In genomic region chr3:197381371-197381770, GRCh38 we compare ENCODE assay signal across 16 cellular contexts.
DNase-seq lines count a peak whose midpoint lies in the region; ATAC-seq, FAIRE-seq and TF ChIP-seq lines count a peak whose summit lies in the region.
"Had no signal": no experiment of that assay in that cellular context is flagged by ENCODE, and none has a peak within 500 bp of the region (broad histone marks: within the 10 kb centered on the region; RNA-seq: fewer than 3 reads in every experiment).

No MANE protein-coding gene starts in this region.

- no TSS peak for BruUV-seq in GM12878 (replicated peaks; lab: Mats Ljungman, UMichigan)

- H3K27me3 ChIP-seq in GM12878 (replicated peaks in 1 of 2; ENCODE audit: control insufficient read depth in 2 of 2, insufficient read depth in 2 of 2, low read length in 1 of 2) (no peaks in the 10 kb centered on the region), left lung (no peaks in the 10 kb centered on the region)

- H3K27ac ChIP-seq in GM12878 (ENCODE audit: control insufficient read depth, insufficient read depth) (no peak overlapping the region), substantia nigra (ENCODE audit: low read depth, low read length, poor library complexity, severe bottlenecking) (peak overlapping the region; percentile 27), left lung (no peak overlapping the region)
- H3K27ac ChIP-seq: C4-2B, PC-9, SJSA1 had no signal

- SMC1A ChIA-PET in GM12878 (lab: Charles Lee; ENCODE audit: uncharacterized antibody, unreplicated experiment): no interaction called here

- CTCF ChIA-PET in GM12878 (lab: Yijun Ruan, JAX): interaction anchor here (1.3 kb wide), 1 partner anchor 124 kb away, joined by 3 read pairs; no protein-coding TSS in a partner anchor

- no peak for TF ChIP-seq CTCF in GM12878 (IDR thresholded peaks at IDR 0.05 in 2 of 3, conservative IDR thresholded peaks at IDR 0.05 in 1 of 3; ENCODE audit: control insufficient read depth in 2 of 3, extremely low read depth in 1 of 3, insufficient read depth in 1 of 3, low read depth in 3 of 3, low read length in 3 of 3)
- TF ChIP-seq CTCF in left lung (IDR thresholded peaks at IDR 0.05): no peak

- no peak overlapping the region for H3K9ac ChIP-seq in GM12878 (ENCODE audit: control insufficient read depth, insufficient read depth, low read length)

- no peak for TF ChIP-seq POLR2A in GM12878 (IDR thresholded peaks at IDR 0.05; ENCODE audit: low read depth, low read length)

- H3K9me3 ChIP-seq in GM12878 (replicated peaks; ENCODE audit: control insufficient read depth, insufficient read depth, low read length) (no peaks in the 10 kb centered on the region), left lung (no peaks in the 10 kb centered on the region)
- H3K9me3 ChIP-seq: SJSA1 had no signal

- 29% methylated on average over 2 of the region's 2 CpGs for WGBS in GM12878 (ENCODE audit: insufficient coverage, insufficient replicate concordance, low lambda C conversion rate, missing lambda C conversion rate)

- RAD21 ChIA-PET in GM12878 (lab: Charles Lee; ENCODE audit: unreplicated experiment): no interaction called here

- ATAC-seq in GM12878 (no peak), left lung (no peak)

- TF ChIP-seq EP300 in GM12878 (IDR thresholded peaks at IDR 0.05; ENCODE audit: borderline replicate concordance in 1 of 2, control insufficient read depth in 1 of 2, low read depth in 2 of 2, low read length in 2 of 2): no peak

- no peak for TF ChIP-seq RAD21 in GM12878 (IDR thresholded peaks at IDR 0.05; ENCODE audit: insufficient read depth, low read depth, low read length)

- POLR2A ChIA-PET in GM12878 (lab: Charles Lee): interaction anchor here (0.7 kb wide), 1 partner anchor 217 kb away, joined by 6 read pairs; no protein-coding TSS in a partner anchor

- FAIRE-seq in GM12878 (lab: Jason Lieb, UNC): no peak

- H3K4me1 ChIP-seq in GM12878 (ENCODE audit: control insufficient read depth, insufficient read depth, low read length) (peaks cover 10% of the 10 kb centered on the region; the same call in 1 of the 2 replicates), left lung (no peaks in the 10 kb centered on the region)

- peak overlapping the region; percentile 47 for H2AFZ ChIP-seq in GM12878 (ENCODE audit: control insufficient read depth, low read depth, low read length)
- H2AFZ ChIP-seq: PC-9 had no signal

- in situ Hi-C loops in G401 (cut with HindIII; ENCODE audit: low sequenced_read_pairs): no loop called here
- in situ Hi-C loops in GM12878 (cut with MboI): no loop called here

- H4K20me1 ChIP-seq in GM12878 (ENCODE audit: control insufficient read depth, insufficient read depth): no peaks in the 10 kb centered on the region

- no peaks in the 10 kb centered on the region for H3K79me2 ChIP-seq in GM12878 (ENCODE audit: control insufficient read depth, insufficient read depth, low read length)

- H3K36me3 ChIP-seq in GM12878 (ENCODE audit: control insufficient read depth in 2 of 2, insufficient read depth in 2 of 2, low read length in 1 of 2) (no peaks in the 10 kb centered on the region), left lung (no peaks in the 10 kb centered on the region)
- H3K36me3 ChIP-seq: SJSA1 had no signal

- DNase-seq in G401 (ENCODE audit: low spot score): peak; percentile 54
- no peak for DNase-seq in GM12878 (ENCODE audit: low read depth, low spot score)
- DNase-seq in kidney tubule cell (ENCODE audit: low spot score): peak; percentile 38
- DNase-seq in substantia nigra (lab: John Stamatoyannopoulos, UW): no peak
- no peak for DNase-seq in HuH-7.5 (ENCODE audit: low spot score)
- no peak for DNase-seq in stimulated activated CD8-positive, alpha-beta memory T cell treated with anti-CD3 and anti-CD28 coated beads, Interleukin-4, amount 100 ng/mL, for 48 hours
- no peak for DNase-seq in left lung
- DNase-seq: DMS 273 treated with DMSO at 0.1 percent for 48 hours, HCEC 1CT, KG1, NCI-H1417 treated with DMSO at 0.1 percent for 48 hours, NCI-H2029, NCI-H748 treated with DMSO at 0.1 percent for 48 hours, PC-9 had no signal

- H3K4me2 ChIP-seq in GM12878 (ENCODE audit: control insufficient read depth, insufficient read depth): peak overlapping the region; percentile 9; the same call in 1 of the 2 replicates
- H3K4me2 ChIP-seq: PC-9 had no signal

- intact Hi-C loops in GM12878 (cut with micrococcal nuclease; ENCODE audit: unreplicated experiment): no loop called here
- intact Hi-C loops in left lung (cut with DNase I): no loop called here

- H3K4me3 ChIP-seq in GM12878 (no peak overlapping the region), left lung (no peak overlapping the region)
- H3K4me3 ChIP-seq: PC-9, SJSA1 had no signal

TF ChIP-seq in GM12878, 131 proteins besides CTCF, POLR2A, EP300 and RAD21:
- TF ChIP-seq SUZ12 (IDR thresholded peaks at IDR 0.05; ENCODE audit: unreplicated experiment): no peak
- TF ChIP-seq HSF1 (IDR thresholded peaks at IDR 0.05; ENCODE audit: low read depth, low read length): no peak
- no peak for TF ChIP-seq RBBP5 (conservative IDR thresholded peaks at IDR 0.05)
- TF ChIP-seq BCLAF1 (IDR thresholded peaks at IDR 0.05): no peak
- TF ChIP-seq BHLHE40 (IDR thresholded peaks at IDR 0.05; ENCODE audit: borderline replicate concordance in 1 of 2, low read depth in 2 of 2, low read length in 1 of 2): no peak
- no peak for TF ChIP-seq ETV6 (conservative IDR thresholded peaks at IDR 0.05 in 1 of 2, IDR thresholded peaks at IDR 0.05 in 1 of 2; ENCODE audit: borderline replicate concordance in 1 of 2, low read depth in 1 of 2)
TF ChIP-seq in GM12878: peak in this region for 0.

Comparison
In these comparisons a context has a peak if more than half of its experiments do, and no peak if none do; other contexts are left out.
1. DNase-seq: peak in G401 (single experiment) and kidney tubule cell (single experiment); none in GM12878 (single experiment), substantia nigra (0 of 49), HuH-7.5 (single experiment), stimulated activated CD8-positive, alpha-beta memory T cell treated with anti-CD3 and anti-CD28 coated beads, Interleukin-4, amount 100 ng/mL, for 48 hours (single experiment) and left lung (0 of 2).